Comparison of ENCODE assay signal across 26 cellular contexts in genomic region chr1:2166695-2167094, GRCh38.
"Had no signal": no experiment of that assay in that cellular context is flagged by ENCODE, and none has a peak within 500 bp of the region (broad histone marks: within the 10 kb centered on the region; RNA-seq: fewer than 3 reads in every experiment).

No MANE protein-coding gene starts in this region.

- H3K4me3 ChIP-seq: adrenal gland, ascending aorta, breast epithelium, coronary artery, esophagus muscularis mucosa, gastrocnemius medialis had no signal

- H3K9me3 ChIP-seq: adrenal gland, ascending aorta, esophagus muscularis mucosa, gastrocnemius medialis had no signal

- ATAC-seq: activated CD4-positive, alpha-beta T cell treated with anti-CD3 and anti-CD28 coated beads for 36 hours; activated CD8-positive, alpha-beta memory T cell treated with anti-CD3 and anti-CD28 coated beads, Interleukin-2, amount 10 ng/mL, durations not matched to agents 7 days and 5 days; activated CD8-positive, alpha-beta T cell treated with anti-CD3 and anti-CD28 coated beads, Interleukin-2, amount 10 ng/mL, durations not matched to agents 7 days and 5 days; activated naive CD8-positive, alpha-beta T cell treated with anti-CD3 and anti-CD28 coated beads, Interleukin-2, amount 50 U/mL, for 24 hours; effector memory CD8-positive, alpha-beta T cell; foreskin keratinocyte; gastrocnemius medialis had no signal

- H3K36me3 ChIP-seq: adrenal gland, ascending aorta, breast epithelium, esophagus muscularis mucosa, gastrocnemius medialis had no signal

- H3K27me3 ChIP-seq: adrenal gland, ascending aorta, breast epithelium, foreskin keratinocyte had no signal

- H3K4me1 ChIP-seq: adrenal gland, ascending aorta, breast epithelium, esophagus muscularis mucosa, foreskin keratinocyte, gastrocnemius medialis had no signal

- DNase-seq: activated CD4-positive, alpha-beta memory T cell treated with anti-CD3 and anti-CD28 coated beads for 36 hours; activated CD4-positive, alpha-beta T cell treated with anti-CD3 and anti-CD28 coated beads for 36 hours; activated CD4-positive, alpha-beta T cell treated with anti-CD3 and anti-CD28 coated beads, Interleukin-2, amount 10 ng/mL, durations not matched to agents 24 days and 14 days; activated CD4-positive, CD25-positive, alpha-beta regulatory T cell; activated CD4-positive, CD25-positive, alpha-beta regulatory T cell treated with anti-CD3 and anti-CD28 coated beads, Interleukin-2, amount 50 U/mL, for 72 hours; activated CD8-positive, alpha-beta memory T cell treated with anti-CD3 and anti-CD28 coated beads, Interleukin-2, amount 10 ng/mL, durations not matched to agents 7 days and 5 days; activated CD8-positive, alpha-beta memory T cell treated with anti-CD3 and anti-CD28 coated beads, Interleukin-2, amount 50 U/mL, for 4 hours; activated CD8-positive, alpha-beta T cell treated with anti-CD3 and anti-CD28 coated beads, Interleukin-2, amount 10 ng/mL, durations not matched to agents 7 days and 5 days; activated effector memory CD4-positive, alpha-beta T cell treated with anti-CD3 and anti-CD28 coated beads, Interleukin-2, amount 50 U/mL, for 16 hours; activated naive CD4-positive, alpha-beta T cell treated with anti-CD3 and anti-CD28 coated beads for 36 hours; activated naive CD8-positive, alpha-beta T cell treated with anti-CD3 and anti-CD28 coated beads for 36 hours; activated naive CD8-positive, alpha-beta T cell treated with anti-CD3 and anti-CD28 coated beads, Interleukin-2, amount 50 U/mL, for 24 hours; activated T-cell treated with anti-CD3 and anti-CD28 coated beads, Interleukin-2, amount 50 U/mL, for 1 hour; activated T-cell treated with anti-CD3 and anti-CD28 coated beads, Interleukin-2, amount 50 U/mL, for 48 hours; amygdala; effector CD4-positive, alpha-beta T cell; effector memory CD8-positive, alpha-beta T cell; erythroblast; foreskin keratinocyte; gastrocnemius medialis; T-helper 2 cell had no signal

- H3K27ac ChIP-seq: adrenal gland, ascending aorta, breast epithelium, coronary artery, esophagus muscularis mucosa, foreskin keratinocyte, gastrocnemius medialis had no signal
